10 cellular contexts compared by ENCODE assay signal in the genomic region with DNA sequence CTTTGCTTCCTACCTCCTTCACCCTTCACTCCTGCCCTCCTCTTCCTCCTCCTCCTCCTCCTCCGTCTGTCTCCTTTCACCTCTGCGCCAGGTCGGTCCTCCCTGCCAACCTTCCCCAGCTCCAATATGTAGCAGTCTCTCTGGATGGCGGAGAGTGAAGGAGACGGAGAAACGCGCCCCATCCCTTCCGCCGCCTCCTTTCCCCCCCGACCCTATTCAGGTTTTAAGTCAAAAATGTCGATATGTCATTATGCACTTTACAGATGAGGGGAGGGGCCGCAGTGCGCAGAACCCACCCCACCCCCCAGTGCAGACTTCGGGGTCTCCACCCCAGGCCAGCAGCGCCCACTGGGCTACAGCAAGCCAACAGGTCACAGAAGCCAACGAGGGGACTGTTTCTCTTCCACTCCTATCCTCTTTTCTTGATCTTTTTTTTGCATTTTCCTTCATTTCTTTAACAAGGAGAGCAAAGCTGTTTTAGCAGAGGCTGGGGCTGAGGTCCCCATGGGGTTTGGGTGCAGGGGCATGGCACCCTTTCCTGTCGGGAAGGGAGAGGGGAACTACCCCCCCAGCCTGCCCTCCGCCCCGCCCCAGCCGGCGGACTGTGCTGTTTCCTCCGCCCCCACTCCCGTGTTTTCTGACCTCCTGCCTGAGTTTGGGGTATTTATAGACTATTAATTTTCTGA. TPM values are rescaled to one million over a fixed set of nuclear protein-coding genes. Genes with fewer than 3 reads are reported as not detected.
DNase-seq lines count a peak whose midpoint lies in the region; ATAC-seq and TF ChIP-seq lines count a peak whose summit lies in the region.
"Had no signal": no experiment of that assay in that cellular context is flagged by ENCODE, and none has a peak within 500 bp of the region (broad histone marks: within the 10 kb centered on the region; RNA-seq: fewer than 3 reads in every experiment).

No MANE protein-coding gene starts in this region.

- intact Hi-C loops in testis (cut with DNase I; ENCODE audit: low total_unique reads): no loop called here

- peak overlapping the region; percentile 75 for H3K27ac Mint-ChIP-seq in T-helper 2 cell treated with Interferon-gamma antibody and Interleukin-4, amounts not matched to agents 5 μg/mL and 100 μg/mL, for 36 hours
- no peak overlapping the region for H3K27ac Mint-ChIP-seq in activated naive CD8-positive, alpha-beta T cell

- H3K4me3 ChIP-seq in lung (no peak overlapping the region), testis (no peak overlapping the region)

- no peaks in the 10 kb centered on the region for H3K9me3 ChIP-seq in lung (ENCODE audit: control insufficient read depth in 2 of 2, insufficient read depth in 1 of 2, low read length in 1 of 2)
- no peaks in the 10 kb centered on the region for H3K9me3 ChIP-seq in testis

- TF ChIP-seq CTCF in lung (IDR thresholded peaks at IDR 0.05; ENCODE audit: control extremely low read depth, extremely low read depth) (no peak), testis (IDR thresholded peaks at IDR 0.05) (no peak)

- H3K4me1 Mint-ChIP-seq in T-helper 2 cell treated with Interferon-gamma antibody and Interleukin-4, amounts not matched to agents 5 μg/mL and 100 μg/mL, for 36 hours (ENCODE audit: low read depth): peaks cover 34% of the 10 kb centered on the region
- peaks cover 48% of the 10 kb centered on the region for H3K4me1 Mint-ChIP-seq in activated naive CD8-positive, alpha-beta T cell (ENCODE audit: low read depth)

- peaks cover 22 to 42% of the 10 kb centered on the region in 2 donors for H3K36me3 ChIP-seq in lung (ENCODE audit: control insufficient read depth in 2 of 2, insufficient read depth in 2 of 2, low read length in 2 of 2)
- H3K36me3 ChIP-seq in testis (ENCODE audit: low read depth, missing control alignments): no peaks in the 10 kb centered on the region

- TF ChIP-seq POLR2A in testis (IDR thresholded peaks at IDR 0.05): no peak

- H3K27ac ChIP-seq in lung (ENCODE audit: low read depth in 1 of 2, low read length in 1 of 2) (peak overlapping the region; percentile 30 to 71), testis (peak overlapping the region; percentile 88 to 91)

- no peaks in the 10 kb centered on the region for H3K9me3 Mint-ChIP-seq in T-helper 2 cell treated with Interferon-gamma antibody and Interleukin-4, amounts not matched to agents 5 μg/mL and 100 μg/mL, for 36 hours
- no peaks in the 10 kb centered on the region for H3K9me3 Mint-ChIP-seq in activated naive CD8-positive, alpha-beta T cell (ENCODE audit: low read depth)

- no peaks in the 10 kb centered on the region for H3K27me3 Mint-ChIP-seq in T-helper 2 cell treated with Interferon-gamma antibody and Interleukin-4, amounts not matched to agents 5 μg/mL and 100 μg/mL, for 36 hours (ENCODE audit: low read depth)
- H3K27me3 Mint-ChIP-seq in activated naive CD8-positive, alpha-beta T cell: no peaks in the 10 kb centered on the region

- H3K27me3 ChIP-seq in lung (ENCODE audit: control insufficient read depth, insufficient read depth) (no peaks in the 10 kb centered on the region), testis (no peaks in the 10 kb centered on the region)

- H3K4me1 ChIP-seq in lung (ENCODE audit: control insufficient read depth in 2 of 2, insufficient read depth in 2 of 2, low read length in 2 of 2) (peaks cover 7 to 51% of the 10 kb centered on the region in 2 donors), testis (peaks cover 73% of the 10 kb centered on the region)

- ATAC-seq in lung (ENCODE audit: insufficient read depth, low FRiP score) (no peak), HG03469 (IDR thresholded peaks at IDR 0.05; ENCODE audit: unreplicated experiment) (no peak)

- peak overlapping the region; percentile 56 for H3K4me3 Mint-ChIP-seq in T-helper 2 cell treated with Interferon-gamma antibody and Interleukin-4, amounts not matched to agents 5 μg/mL and 100 μg/mL, for 36 hours
- peak overlapping the region; percentile 61 for H3K4me3 Mint-ChIP-seq in activated naive CD8-positive, alpha-beta T cell

- 63 to 67% methylated on average over 23 of the region's 23 CpGs for WGBS in lung, 2 donors
- WGBS in testis, 2 donors: 62 to 65% methylated on average over 23 of the region's 23 CpGs

- H3K36me3 Mint-ChIP-seq in T-helper 2 cell treated with Interferon-gamma antibody and Interleukin-4, amounts not matched to agents 5 μg/mL and 100 μg/mL, for 36 hours (ENCODE audit: low read depth): peaks cover 25% of the 10 kb centered on the region
- H3K36me3 Mint-ChIP-seq in activated naive CD8-positive, alpha-beta T cell: no peaks in the 10 kb centered on the region

- DNase-seq in T-helper 2 cell treated with Interferon-gamma antibody and Interleukin-4, amounts not matched to agents 5 μg/mL and 100 μg/mL, for 36 hours (ENCODE audit: low spot score): no peak
- no peak for DNase-seq in T-helper 2 cell
- DNase-seq in lung (ENCODE audit: low spot score): no peak
- DNase-seq in testis: no peak
- DNase-seq in COR-L47 (lab: John Stamatoyannopoulos, UW): no peak
- no peak for DNase-seq in T-helper 9 cell
- DNase-seq: ACHN; stimulated activated CD4-positive, alpha-beta T cell treated with anti-CD3 and anti-CD28 coated beads, Interleukin-12 subunit alpha, Interleukin-12 subunit beta, amount 100 ng/mL, for 4 hours had no signal

RNA-seq across cellular contexts. Expression of gene MIDN, which starts 9.2 kb away (rescaled TPM):
- total RNA-seq in lung (100 to 1,000 TPM in 1 of 2 donors, 10 to 100 TPM in 1; 39.7 to 185 TPM), testis (10 to 100 TPM; 38.2 to 42.4 TPM)
- polyA plus RNA-seq in lung (10 to 100 TPM; 49.3 to 68.0 TPM), testis (ENCODE audit: insufficient read depth, low read depth, low replicate concordance) (30.3 TPM)

RNA-seq across cellular contexts. Expression of gene CIRBP, which starts 11.5 kb away (rescaled TPM):
- total RNA-seq in lung: 100 to 1,000 TPM; 435 to 443 TPM
- 100 to 1,000 TPM; 313 to 488 TPM for polyA plus RNA-seq in lung
- total RNA-seq in testis: 100 to 1,000 TPM; 621 to 661 TPM
- polyA plus RNA-seq in testis (ENCODE audit: insufficient read depth, low read depth, low replicate concordance): 483 TPM

RNA-seq across cellular contexts. Expression of gene ATP5F1D, which starts 16.1 kb away (rescaled TPM):
- 100 to 1,000 TPM in 1 of 2 donors, 10 to 100 TPM in 1; 27.1 to 217 TPM for total RNA-seq in lung
- polyA plus RNA-seq in lung: 100 to 1,000 TPM; 157 to 266 TPM
- total RNA-seq in testis: 100 to 1,000 TPM; 104 to 166 TPM
- 94.5 TPM for polyA plus RNA-seq in testis (ENCODE audit: insufficient read depth, low read depth, low replicate concordance)

RNA-seq across cellular contexts. Expression of gene FAM174C, which starts 17.7 kb away (rescaled TPM):
- total RNA-seq in lung (10 to 100 TPM; 17.5 to 66.5 TPM), testis (100 to 1,000 TPM; 111 to 128 TPM)
- polyA plus RNA-seq in lung (10 to 100 TPM; 72.3 to 89.3 TPM), testis (ENCODE audit: insufficient read depth, low read depth, low replicate concordance) (51.6 TPM)

RNA-seq across cellular contexts. Expression of gene CBARP, which starts 19.8 kb away (rescaled TPM):
- under 1 TPM; 0.23 to 0.83 TPM for total RNA-seq in lung
- under 1 TPM; 0.41 to 0.77 TPM for polyA plus RNA-seq in lung
- 1 to 10 TPM; 5.2 to 6.6 TPM for total RNA-seq in testis
- 1.5 TPM for polyA plus RNA-seq in testis (ENCODE audit: insufficient read depth, low read depth, low replicate concordance)
